In the genomic region with DNA sequence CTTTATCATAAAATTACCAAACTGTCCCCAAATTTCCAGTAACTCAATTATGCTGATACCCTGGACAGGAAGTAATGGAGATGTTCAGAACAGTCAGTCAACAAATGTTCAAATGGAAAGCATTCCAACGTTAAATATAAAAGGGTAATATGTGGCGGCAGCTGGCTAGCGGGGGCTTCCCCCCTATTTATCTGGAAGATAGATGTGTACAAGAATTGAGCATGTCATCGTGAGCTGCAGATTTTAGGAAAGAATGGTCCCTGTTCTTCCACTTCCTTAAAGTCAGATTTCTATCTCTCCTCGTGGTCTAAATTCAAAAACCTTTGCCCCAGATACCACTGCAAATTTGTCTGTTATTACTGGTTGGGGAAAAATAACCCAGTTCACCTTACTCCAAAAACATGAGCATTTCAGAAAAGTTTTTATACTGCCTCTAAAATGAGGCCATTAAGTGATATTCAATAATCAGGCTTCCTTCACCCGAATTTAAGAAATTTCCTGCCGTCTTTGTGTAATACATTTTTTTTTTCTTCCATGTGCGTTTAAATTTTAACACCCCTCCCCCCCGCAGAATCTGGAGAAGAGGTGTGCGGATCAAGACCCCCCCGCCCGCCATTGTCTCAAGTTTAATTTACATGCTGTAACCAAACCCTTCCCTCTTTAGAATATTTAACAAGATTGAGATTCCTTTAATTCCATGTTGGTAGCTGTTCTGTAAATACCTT, we compare ENCODE assay signal across 8 cellular contexts. TPM values are rescaled to one million over a fixed set of nuclear protein-coding genes. Genes with fewer than 3 reads are reported as not detected.
DNase-seq lines count a peak whose midpoint lies in the region; ATAC-seq and TF ChIP-seq lines count a peak whose summit lies in the region.
"Not testable (repeated sequence)": the region's sequence is repeated elsewhere in the genome, so short reads cannot be mapped to it uniquely, and the experiment has no call there.

No MANE protein-coding gene starts in this region.

- not testable (repeated sequence) for H2BK12ac ChIP-seq in neuronal stem cell (ENCODE audit: low read length)

- not testable (repeated sequence) for TF ChIP-seq EP300 in SK-N-SH (IDR thresholded peaks at IDR 0.05; ENCODE audit: borderline replicate concordance in 1 of 2, low read depth in 1 of 2, low read length in 1 of 2)

- TF ChIP-seq CTCF in SK-N-SH (IDR thresholded peaks at IDR 0.05); thoracic aorta (IDR thresholded peaks at IDR 0.05): not testable (repeated sequence)

- WGBS in SK-N-SH (ENCODE audit: low lambda C conversion rate), result 37% methylated on average over 12 of the region's 12 CpGs
- no CpG with 5 or more reads among the region's 12 CpGs for WGBS in neuronal stem cell (ENCODE audit: extremely low coverage in 2 of 2, insufficient read length in 2 of 2, insufficient replicate concordance in 1 of 2), 2 donors

- not testable (repeated sequence) for H3K23ac ChIP-seq in neuronal stem cell (ENCODE audit: low read depth, low read length, poor library complexity)

- H4K91ac ChIP-seq in neuronal stem cell (ENCODE audit: low read depth, low read length, poor library complexity), result not testable (repeated sequence)

- peaks cover 0 to 13% (median 3%) of the 10 kb centered on the region in 3 donors for H3K36me3 Mint-ChIP-seq in CD8-positive, alpha-beta memory T cell
- H3K36me3 Mint-ChIP-seq in activated T-helper 2 cell treated with anti-CD3 and anti-CD28 coated beads, Interferon-gamma antibody, Interleukin-2, Interleukin-4, amounts not matched to agents 10 μg/mL and 5 μg/mL and 100 μg/mL, durations not matched to agents 14 hours and 24 hours and 36 hours (ENCODE audit: low read depth), result peaks cover 37% of the 10 kb centered on the region
- not testable (repeated sequence) for H3K36me3 Mint-ChIP-seq in immature natural killer cell

- H4K8ac ChIP-seq in neuronal stem cell (ENCODE audit: low read depth, low read length), result not testable (repeated sequence)

- peak overlapping the region; percentile 100 for H3K9ac ChIP-seq in SK-N-SH
- not testable (repeated sequence) for H3K9ac ChIP-seq in neuronal stem cell (ENCODE audit: low read depth, low read length, poor library complexity)

- peaks cover 90% of the 10 kb centered on the region for H3K79me2 ChIP-seq in SK-N-SH (ENCODE audit: insufficient read depth)

- H2BK5ac ChIP-seq in neuronal stem cell (ENCODE audit: low read length), result not testable (repeated sequence)

- not testable (repeated sequence) for DNase-seq in CD8-positive, alpha-beta memory T cell; SK-N-SH; activated T-helper 2 cell treated with anti-CD3 and anti-CD28 coated beads, Interferon-gamma antibody, Interleukin-2, Interleukin-4, amounts not matched to agents 10 μg/mL and 5 μg/mL and 100 μg/mL, durations not matched to agents 14 hours and 24 hours and 36 hours (ENCODE audit: low spot score); effector memory CD4-positive, alpha-beta T cell; immature natural killer cell; neuronal stem cell (ENCODE audit: low spot score); thoracic aorta (ENCODE audit: low spot score)
- DNase-seq in KBM-7, result peak; percentile 62

- not testable (repeated sequence) for H3K9me3 Mint-ChIP-seq in CD8-positive, alpha-beta memory T cell; activated T-helper 2 cell treated with anti-CD3 and anti-CD28 coated beads, Interferon-gamma antibody, Interleukin-2, Interleukin-4, amounts not matched to agents 10 μg/mL and 5 μg/mL and 100 μg/mL, durations not matched to agents 14 hours and 24 hours and 36 hours; immature natural killer cell

- ATAC-seq in thoracic aorta (ENCODE audit: insufficient number of reproducible peaks, low FRiP score, low read depth), result not testable (repeated sequence)

- H3K9me3 ChIP-seq in CD8-positive, alpha-beta memory T cell (ENCODE audit: low read length); SK-N-SH; effector memory CD4-positive, alpha-beta T cell (ENCODE audit: control insufficient read depth, low read length); neuronal stem cell (replicated peaks in 1 of 2; ENCODE audit: control insufficient read depth in 2 of 2, insufficient read depth in 1 of 2, low read depth in 1 of 2, low read length in 2 of 2); thoracic aorta: not testable (repeated sequence)

- peak overlapping the region; percentile 76 for H3K27ac ChIP-seq in CD8-positive, alpha-beta memory T cell (ENCODE audit: low read depth, low read length)
- peak overlapping the region; percentile 11 to 98; a peak in 3 of 4 replicates for H3K27ac ChIP-seq in SK-N-SH (ENCODE audit: low read depth in 2 of 2, low read length in 1 of 2)
- H3K27ac ChIP-seq in effector memory CD4-positive, alpha-beta T cell (ENCODE audit: insufficient read depth, low read length, poor library complexity, severe bottlenecking), result peak overlapping the region; percentile 96
- not testable (repeated sequence) for H3K27ac ChIP-seq in neuronal stem cell (replicated peaks; ENCODE audit: low read length)
- H3K27ac ChIP-seq in thoracic aorta, result peak overlapping the region; percentile 28 to 98

- CTCF ChIA-PET in CD8-positive, alpha-beta memory T cell (lab: Charles Lee), result interaction anchor here (1.0 kb wide), 1 partner anchor 10 kb away, joined by 3 read pairs; no protein-coding TSS in a partner anchor
- CTCF ChIA-PET in SK-N-SH (lab: Yijun Ruan, JAX), result not testable (repeated sequence)

- POLR2A ChIA-PET in CD8-positive, alpha-beta memory T cell (lab: Charles Lee), result interaction anchor here (0.6 kb wide), 2 partner anchors 318 to 350 kb away, joined by 3 to 7 read pairs; no protein-coding TSS in a partner anchor
- POLR2A ChIA-PET in SK-N-SH (lab: Yijun Ruan, JAX), result not testable (repeated sequence)

- peak overlapping the region; percentile 94 to 99 (median 98) for H3K4me3 Mint-ChIP-seq in CD8-positive, alpha-beta memory T cell
- peak overlapping the region; percentile 91 for H3K4me3 Mint-ChIP-seq in activated T-helper 2 cell treated with anti-CD3 and anti-CD28 coated beads, Interferon-gamma antibody, Interleukin-2, Interleukin-4, amounts not matched to agents 10 μg/mL and 5 μg/mL and 100 μg/mL, durations not matched to agents 14 hours and 24 hours and 36 hours (ENCODE audit: low read depth)
- H3K4me3 Mint-ChIP-seq in immature natural killer cell, result peak overlapping the region; percentile 88 to 98 (median 96)

- not testable (repeated sequence) for H2BK15ac ChIP-seq in neuronal stem cell (ENCODE audit: low read length)

- H2AFZ ChIP-seq in SK-N-SH (ENCODE audit: low read depth); neuronal stem cell (ENCODE audit: low read length): not testable (repeated sequence)

- H2BK120ac ChIP-seq in neuronal stem cell (ENCODE audit: low read depth, low read length), result not testable (repeated sequence)

- peak overlapping the region; percentile 64 for H3K4me3 ChIP-seq in CD8-positive, alpha-beta memory T cell (ENCODE audit: low read length)
- H3K4me3 ChIP-seq in SK-N-SH (ENCODE audit: low read depth in 2 of 2, low read length in 1 of 2), result peak overlapping the region; percentile 14 to 77; a peak in 3 of 4 replicates
- H3K4me3 ChIP-seq in effector memory CD4-positive, alpha-beta T cell (ENCODE audit: insufficient read depth, low read depth, low read length, poor library complexity, severe bottlenecking), result peak overlapping the region; percentile 48
- not testable (repeated sequence) for H3K4me3 ChIP-seq in neuronal stem cell (ENCODE audit: low read length in 2 of 2); thoracic aorta

- H3K9me2 ChIP-seq in SK-N-SH, result not testable (repeated sequence)

- intact Hi-C loops in activated T-helper 2 cell treated with anti-CD3 and anti-CD28 coated beads, Interferon-gamma antibody, Interleukin-2, Interleukin-4, amounts not matched to agents 10 μg/mL and 5 μg/mL and 100 μg/mL, durations not matched to agents 14 hours and 24 hours and 36 hours (cut with micrococcal nuclease), result loop anchor here (5.0 kb wide), 1 partner anchor 33 kb away; no protein-coding TSS in a partner anchor

- not testable (repeated sequence) for H3K79me1 ChIP-seq in neuronal stem cell (ENCODE audit: low read depth, low read length)

- H3K27me3 Mint-ChIP-seq in CD8-positive, alpha-beta memory T cell; activated T-helper 2 cell treated with anti-CD3 and anti-CD28 coated beads, Interferon-gamma antibody, Interleukin-2, Interleukin-4, amounts not matched to agents 10 μg/mL and 5 μg/mL and 100 μg/mL, durations not matched to agents 14 hours and 24 hours and 36 hours (ENCODE audit: low read depth): not testable (repeated sequence)
- H3K27me3 Mint-ChIP-seq in immature natural killer cell (ENCODE audit: low read depth in 3 of 3), result peaks cover 5 to 11% (median 7%) of the 10 kb centered on the region in 3 donors

- not testable (repeated sequence) for H3K14ac ChIP-seq in neuronal stem cell (ENCODE audit: low read length)

- H3K27me3 ChIP-seq in CD8-positive, alpha-beta memory T cell (ENCODE audit: insufficient read depth, low read length, poor library complexity, severe bottlenecking); SK-N-SH (ENCODE audit: insufficient read depth); effector memory CD4-positive, alpha-beta T cell (replicated peaks; ENCODE audit: control insufficient read depth, insufficient read depth, low read length, poor library complexity, severe bottlenecking); neuronal stem cell (ENCODE audit: control insufficient read depth in 3 of 3, insufficient read depth in 3 of 3, low read depth in 1 of 3, low read length in 3 of 3); thoracic aorta (replicated peaks; ENCODE audit: insufficient read depth): not testable (repeated sequence)

- H3K4me1 ChIP-seq in CD8-positive, alpha-beta memory T cell (ENCODE audit: insufficient read depth, low read length), result peaks cover 37% of the 10 kb centered on the region
- H3K4me1 ChIP-seq in SK-N-SH (ENCODE audit: control insufficient read depth in 1 of 2, insufficient read depth in 2 of 2, low read depth in 1 of 2, low read length in 1 of 2) (peaks cover 5 to 40% of the 10 kb centered on the region in 2 experiments; a peak in 3 of 4 replicates), thoracic aorta (ENCODE audit: control insufficient read depth in 1 of 2, low read depth in 2 of 2) (peaks cover 5 to 17% of the 10 kb centered on the region in 2 donors)
- peaks cover 15% of the 10 kb centered on the region for H3K4me1 ChIP-seq in effector memory CD4-positive, alpha-beta T cell (ENCODE audit: control insufficient read depth, insufficient read depth, low read length, poor library complexity, severe bottlenecking)
- H3K4me1 ChIP-seq in neuronal stem cell (ENCODE audit: control insufficient read depth in 2 of 2, insufficient read depth in 1 of 2, low read depth in 1 of 2, low read length in 2 of 2), result not testable (repeated sequence)

- peaks cover 25% of the 10 kb centered on the region for H3F3A ChIP-seq in SK-N-SH (replicated peaks; ENCODE audit: insufficient read depth)

- in situ Hi-C loops in KBM-7 (cut with MboI; ENCODE audit: low pct_unique_long_range_greater_than_20kb, low sequenced_read_pairs), result not testable (repeated sequence)

- peak overlapping the region; percentile 82 for H3K4me2 ChIP-seq in SK-N-SH
- peak overlapping the region; percentile 14 for H3K4me2 ChIP-seq in neuronal stem cell (ENCODE audit: insufficient read depth, low read length, poor library complexity, severe bottlenecking)

- H4K20me1 ChIP-seq in SK-N-SH (ENCODE audit: insufficient read depth), result not testable (repeated sequence)

- H2AK5ac ChIP-seq in neuronal stem cell (ENCODE audit: low read depth, low read length), result not testable (repeated sequence)

- not testable (repeated sequence) for H3K4ac ChIP-seq in neuronal stem cell (ENCODE audit: low read length)

- not testable (repeated sequence) for H3K18ac ChIP-seq in neuronal stem cell (ENCODE audit: low read length)

- peak overlapping the region; percentile 54 to 99 (median 96) for H3K27ac Mint-ChIP-seq in CD8-positive, alpha-beta memory T cell
- peak overlapping the region; percentile 99 for H3K27ac Mint-ChIP-seq in activated T-helper 2 cell treated with anti-CD3 and anti-CD28 coated beads, Interferon-gamma antibody, Interleukin-2, Interleukin-4, amounts not matched to agents 10 μg/mL and 5 μg/mL and 100 μg/mL, durations not matched to agents 14 hours and 24 hours and 36 hours
- H3K27ac Mint-ChIP-seq in immature natural killer cell, result peak overlapping the region; percentile 89 to 98 (median 94)

- not testable (repeated sequence) for TF ChIP-seq RAD21 in SK-N-SH (IDR thresholded peaks at IDR 0.05; ENCODE audit: low read length)

- H3K36me3 ChIP-seq in CD8-positive, alpha-beta memory T cell (ENCODE audit: insufficient read depth, low read length); SK-N-SH (replicated peaks in 1 of 2; ENCODE audit: control insufficient read depth in 1 of 2, insufficient read depth in 2 of 2, low read length in 1 of 2); effector memory CD4-positive, alpha-beta T cell (ENCODE audit: control insufficient read depth, insufficient read depth, low read length); neuronal stem cell (replicated peaks in 1 of 2; ENCODE audit: control insufficient read depth in 2 of 2, insufficient read depth in 2 of 2, low read length in 2 of 2); thoracic aorta: not testable (repeated sequence)

- H3K4me1 Mint-ChIP-seq in CD8-positive, alpha-beta memory T cell, result peaks cover 53 to 69% (median 58%) of the 10 kb centered on the region in 3 donors
- peaks cover 49% of the 10 kb centered on the region for H3K4me1 Mint-ChIP-seq in activated T-helper 2 cell treated with anti-CD3 and anti-CD28 coated beads, Interferon-gamma antibody, Interleukin-2, Interleukin-4, amounts not matched to agents 10 μg/mL and 5 μg/mL and 100 μg/mL, durations not matched to agents 14 hours and 24 hours and 36 hours (ENCODE audit: low read depth)
- H3K4me1 Mint-ChIP-seq in immature natural killer cell, result peaks cover 65 to 77% of the 10 kb centered on the region in 2 donors

RNA-seq across cellular contexts. Expression of a gene that starts 4.1 kb away (rescaled TPM):
- 10 to 100 TPM; 52.5 to 54.3 TPM for total RNA-seq in CD8-positive, alpha-beta memory T cell
- 24.0 TPM for polyA plus RNA-seq in CD8-positive, alpha-beta memory T cell
- polyA plus RNA-seq in SK-N-SH (2012; rRNA removed), result 6.9 and 7.1 TPM in 2 replicates
- polyA plus RNA-seq in SK-N-SH (2012; cell fraction: cytosol; rRNA removed), result 7.6 and 8.5 TPM in 2 replicates
- 13.4 and 14.5 TPM in 2 replicates for polyA plus RNA-seq in SK-N-SH (2012; cell fraction: nucleus; rRNA removed)
- total RNA-seq in activated T-helper 2 cell treated with anti-CD3 and anti-CD28 coated beads, Interferon-gamma antibody, Interleukin-2, Interleukin-4, amounts not matched to agents 10 μg/mL and 5 μg/mL and 100 μg/mL, durations not matched to agents 14 hours and 24 hours and 36 hours, result 55.4 and 60.6 TPM in 2 replicates
- 10 to 100 TPM in 2 of 3 donors, 1 to 10 TPM in 1; 10.0 to 33.5 (median 16.2) TPM for polyA plus RNA-seq in immature natural killer cell
- polyA plus RNA-seq in neuronal stem cell (2013, experiment 1 of 2), result 31.6 TPM
- polyA plus RNA-seq in neuronal stem cell (2013, experiment 2 of 2), result 32.6 TPM
- total RNA-seq in thoracic aorta, result 10 to 100 TPM; 12.5 to 21.4 TPM
